In the genomic region with DNA sequence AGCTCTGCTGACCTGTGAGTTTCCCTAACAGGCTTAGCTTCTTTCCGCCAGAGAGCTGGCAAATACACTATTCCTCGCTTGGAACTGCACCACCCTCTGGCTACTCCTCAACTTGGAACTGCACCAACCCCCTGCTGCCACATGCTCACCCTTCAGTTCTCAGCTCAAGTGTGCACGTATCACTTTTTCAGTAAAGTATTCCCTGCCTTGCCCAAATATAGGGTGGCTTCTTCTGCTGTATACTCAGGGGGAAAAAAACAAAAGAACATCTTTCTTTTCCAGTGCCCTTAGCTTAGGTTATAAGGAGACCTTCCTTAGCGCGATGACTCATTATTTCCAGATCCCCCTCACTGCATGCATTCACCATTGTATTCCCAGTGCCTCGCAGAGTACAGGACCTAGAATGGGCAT, we compare ENCODE assay signal across 16 cellular contexts. TPM values are rescaled to one million over a fixed set of nuclear protein-coding genes. Genes with fewer than 3 reads are reported as not detected.
DNase-seq lines count a peak whose midpoint lies in the region; ATAC-seq, FAIRE-seq and TF ChIP-seq lines count a peak whose summit lies in the region.
"Had no signal": no experiment of that assay in that cellular context is flagged by ENCODE, and none has a peak within 500 bp of the region (broad histone marks: within the 10 kb centered on the region; RNA-seq: fewer than 3 reads in every experiment).

No MANE protein-coding gene starts in this region.

- H3K36me3 ChIP-seq in HepG2 (replicated peaks in 1 of 2; ENCODE audit: control insufficient read depth in 1 of 2, insufficient read depth in 2 of 2, low read length in 2 of 2) (no peaks in the 10 kb centered on the region), thoracic aorta (no peaks in the 10 kb centered on the region), esophagus squamous epithelium (no peaks in the 10 kb centered on the region)

- BruUV-seq in HepG2 (replicated peaks; lab: Mats Ljungman, UMichigan) = no TSS peak

- 36% methylated on average over 6 of the region's 6 CpGs for WGBS in HepG2 (ENCODE audit: low lambda C conversion rate)
- 35 to 79% methylated on average over 6 of the region's 6 CpGs for WGBS in esophagus squamous epithelium, 2 donors

- no peak overlapping the region for H3K4me2 ChIP-seq in HepG2 (ENCODE audit: low read depth, low read length)

- intact Hi-C loops in HepG2 (cut with micrococcal nuclease; ENCODE audit: unreplicated experiment) = no loop called here
- intact Hi-C loops in esophagus squamous epithelium (cut with DNase I) = no loop called here

- TF ChIP-seq CTCF in HepG2 (CRISPR knock-in tag; IDR thresholded peaks at IDR 0.05) (no peak), thoracic aorta (IDR thresholded peaks at IDR 0.05) (no peak), esophagus squamous epithelium (IDR thresholded peaks at IDR 0.05) (peak in 2 of 6 experiments; percentile 6 to 22)

- no peak for TF ChIP-seq EP300 in HepG2 (IDR thresholded peaks at IDR 0.05; ENCODE audit: low read depth in 2 of 2, low read length in 2 of 2)
- no peak for TF ChIP-seq EP300 in HepG2 (CRISPR knock-in tag; IDR thresholded peaks at IDR 0.05; ENCODE audit: borderline replicate concordance)

- CTCF ChIA-PET in HepG2 (lab: Yijun Ruan, JAX; ENCODE audit: low intra/inter-chr PET ratio, low total read pairs) = no interaction called here

- POLR2A ChIA-PET in HepG2 (lab: Yijun Ruan, JAX) = no interaction called here

- TF ChIP-seq RAD21 in HepG2 (CRISPR knock-in tag; IDR thresholded peaks at IDR 0.05) = no peak

- FAIRE-seq in HepG2 (lab: Jason Lieb, UNC) = no peak
- FAIRE-seq: A204.1, frontal cortex had no signal

- in situ Hi-C loops in HepG2 (cut with HindIII; ENCODE audit: extremely low pct_ligation_motif_present, low pct_unique_long_range_greater_than_20kb) = no loop called here

- DNase-seq in NCI-H2171 treated with DMSO at 0.1 percent for 48 hours (lab: John Stamatoyannopoulos, UW) = peak; percentile 19
- DNase-seq in NCI-H2171 (lab: John Stamatoyannopoulos, UW) = no peak
- peak; percentile 67 for DNase-seq in cerebellum (ENCODE audit: low spot score)
- no peak for DNase-seq in HepG2 (ENCODE audit: low spot score)
- DNase-seq in thoracic aorta (ENCODE audit: low spot score) = no peak
- no peak for DNase-seq in esophagus squamous epithelium (lab: John Stamatoyannopoulos, UW)
- DNase-seq in activated CD8-positive, alpha-beta memory T cell treated with anti-CD3 and anti-CD28 coated beads, Interleukin-2, amount 50 U/mL, for 48 hours = no peak
- no peak for DNase-seq in NCI-H748 (lab: John Stamatoyannopoulos, UW; ENCODE audit: unreplicated experiment)
- DNase-seq: activated T-cell treated with anti-CD3 and anti-CD28 coated beads, Interleukin-2, amount 50 U/mL, for 72 hours; NCI-H524 treated with DMSO at 0.1 percent for 48 hours; SIG-M5; stimulated activated CD4-positive, alpha-beta T cell treated with anti-CD3 and anti-CD28 coated beads, Interleukin-4, amount 100 ng/mL, for 4 hours had no signal

- H3K4me3 ChIP-seq in HepG2 (replicated peaks in 1 of 3; ENCODE audit: insufficient read depth in 1 of 3, low read depth in 2 of 3, low read length in 3 of 3) = no peak overlapping the region
- peak overlapping the region; percentile 21 for H3K4me3 ChIP-seq in thoracic aorta
- no peak overlapping the region for H3K4me3 ChIP-seq in esophagus squamous epithelium

- peak; percentile 30; the same call in 1 of the 3 replicates for ATAC-seq in HepG2
- peak; percentile 86 for ATAC-seq in thoracic aorta (ENCODE audit: insufficient number of reproducible peaks, low FRiP score, low read depth)
- ATAC-seq: activated CD4-positive, CD25-positive, alpha-beta regulatory T cell treated with anti-CD3 and anti-CD28 coated beads, Interleukin-2, amount 50 U/mL, for 24 hours; activated T-cell treated with anti-CD3 and anti-CD28 coated beads, Interleukin-2, amount 50 U/mL, for 72 hours had no signal

- TF ChIP-seq POLR2A in HepG2 (IDR thresholded peaks at IDR 0.05; ENCODE audit: insufficient read depth in 1 of 2, low read depth in 2 of 2, low read length in 2 of 2) (no peak), esophagus squamous epithelium (IDR thresholded peaks at IDR 0.05) (no peak)

- peaks cover 4 to 35% of the 10 kb centered on the region in 2 experiments; a peak in 3 of 5 replicates for H3K27me3 ChIP-seq in HepG2 (ENCODE audit: control insufficient read depth in 1 of 2, insufficient read depth in 2 of 2, low read length in 2 of 2)
- H3K27me3 ChIP-seq in thoracic aorta (replicated peaks; ENCODE audit: insufficient read depth) = no peaks in the 10 kb centered on the region
- H3K27me3 ChIP-seq in esophagus squamous epithelium = peaks cover 0 to 18% (median 0%) of the 10 kb centered on the region in 4 donors

- H3K9me3 ChIP-seq in HepG2 (ENCODE audit: low read length) (no peaks in the 10 kb centered on the region), thoracic aorta (no peaks in the 10 kb centered on the region), esophagus squamous epithelium (no peaks in the 10 kb centered on the region)

- H3K79me2 ChIP-seq in HepG2 (ENCODE audit: insufficient read depth, low read length) = no peaks in the 10 kb centered on the region
- H3K79me2 ChIP-seq: parathyroid adenoma had no signal

- H3K27ac ChIP-seq in HepG2 (ENCODE audit: extremely low read length, insufficient read depth, low read length) (no peak overlapping the region), thoracic aorta (peak overlapping the region in 1 of 2 donors; percentile 42), esophagus squamous epithelium (peak overlapping the region in 1 of 4 donors; percentile 31)
- H3K27ac ChIP-seq: parathyroid adenoma had no signal

- H3K4me1 ChIP-seq in HepG2 (ENCODE audit: insufficient read depth, low read length) (no peaks in the 10 kb centered on the region), thoracic aorta (ENCODE audit: control insufficient read depth in 1 of 2, low read depth in 2 of 2) (peaks cover 0 to 5% of the 10 kb centered on the region in 2 donors), esophagus squamous epithelium (peaks cover 0 to 9% (median 7%) of the 10 kb centered on the region in 3 donors)
- H3K4me1 ChIP-seq: parathyroid adenoma had no signal

- H2AFZ ChIP-seq in HepG2 (ENCODE audit: low read length) = no peak overlapping the region
- H2AFZ ChIP-seq: parathyroid adenoma had no signal

- H3K9ac ChIP-seq in HepG2 (ENCODE audit: insufficient read depth, low read depth, low read length) = no peak overlapping the region
- H3K9ac ChIP-seq: parathyroid adenoma had no signal

- H4K20me1 ChIP-seq in HepG2 (ENCODE audit: insufficient read depth, low read length) = no peaks in the 10 kb centered on the region

RNA-seq across cellular contexts. Expression of a gene that starts 21.2 kb away (rescaled TPM):
- total RNA-seq in cerebellum (2.0 TPM), HepG2 (2016; rRNA removed; fragmentation: Illumina TruSeq; extraction: Trizol) (not detected in 2 replicates), thoracic aorta (under 1 TPM; 0.21 to 0.81 TPM), esophagus squamous epithelium (under 1 TPM in 3 of 4 donors, not detected in 1; 0.19 to 0.48 (median 0.34) TPM)
- not detected in 2 replicates for total RNA-seq in HepG2 (2016; cell fraction: cytosol; rRNA removed; fragmentation: Illumina TruSeq; extraction: Trizol; ENCODE audit: low read depth)
- not detected in 2 replicates for total RNA-seq in HepG2 (2016; cell fraction: insoluble cytoplasmic fraction; rRNA removed; fragmentation: Illumina TruSeq; extraction: Trizol)
- total RNA-seq in HepG2 (2016; cell fraction: membrane; rRNA removed; fragmentation: Illumina TruSeq; extraction: Trizol) = not detected in 2 replicates
- total RNA-seq in HepG2 (2016; cell fraction: nucleus; rRNA removed; fragmentation: Illumina TruSeq; extraction: Trizol) = not detected in 2 replicates
- not detected in 2 replicates for polyA plus RNA-seq in HepG2 (2011; rRNA removed)
- not detected in 2 replicates for polyA plus RNA-seq in HepG2 (2011; cell fraction: cytosol; rRNA removed)
- 0.06 and 0.23 TPM in 2 replicates for polyA plus RNA-seq in HepG2 (2011; cell fraction: nucleus; rRNA removed)
- not detected in 2 replicates for polyA plus RNA-seq in HepG2 (2012)
- not detected in 2 replicates for polyA plus RNA-seq in HepG2 (2016; cell fraction: cytosol; fragmentation: Illumina TruSeq; extraction: Trizol; ENCODE audit: low read depth)
- polyA plus RNA-seq in HepG2 (2016; cell fraction: insoluble cytoplasmic fraction; fragmentation: Illumina TruSeq; extraction: Trizol; ENCODE audit: low read depth) = not detected in 2 replicates
- polyA plus RNA-seq in HepG2 (2016; cell fraction: membrane; fragmentation: Illumina TruSeq; extraction: Trizol; ENCODE audit: low read depth) = not detected in 2 replicates
- not detected in 2 replicates for polyA plus RNA-seq in HepG2 (2016; cell fraction: nucleus; fragmentation: Illumina TruSeq; extraction: Trizol; ENCODE audit: insufficient read depth, low read depth)
- 0.49 TPM in 1 of 2 replicates, not detected in the other for polyA minus RNA-seq in HepG2 (2011; rRNA and poly(A)+ RNA removed; ENCODE audit: low replicate concordance)
- polyA minus RNA-seq in HepG2 (2011; cell fraction: cytosol; rRNA and poly(A)+ RNA removed) = not detected in 2 replicates
- 0.26 and 0.37 TPM in 2 replicates for polyA minus RNA-seq in HepG2 (2011; cell fraction: nucleus; rRNA and poly(A)+ RNA removed)

RNA-seq across cellular contexts. Expression of a gene that starts 23.0 kb away (rescaled TPM):
- 376 TPM for total RNA-seq in cerebellum
- total RNA-seq in HepG2 (2016; rRNA removed; fragmentation: Illumina TruSeq; extraction: Trizol) = 382 and 407 TPM in 2 replicates
- total RNA-seq in HepG2 (2016; cell fraction: cytosol; rRNA removed; fragmentation: Illumina TruSeq; extraction: Trizol; ENCODE audit: low read depth) = 604 and 617 TPM in 2 replicates
- 369 and 397 TPM in 2 replicates for total RNA-seq in HepG2 (2016; cell fraction: insoluble cytoplasmic fraction; rRNA removed; fragmentation: Illumina TruSeq; extraction: Trizol)
- total RNA-seq in HepG2 (2016; cell fraction: membrane; rRNA removed; fragmentation: Illumina TruSeq; extraction: Trizol) = 887 and 1,010 TPM in 2 replicates
- total RNA-seq in HepG2 (2016; cell fraction: nucleus; rRNA removed; fragmentation: Illumina TruSeq; extraction: Trizol) = 281 and 324 TPM in 2 replicates
- 1,008 and 1,029 TPM in 2 replicates for polyA plus RNA-seq in HepG2 (2011; rRNA removed)
- 1,419 and 1,481 TPM in 2 replicates for polyA plus RNA-seq in HepG2 (2011; cell fraction: cytosol; rRNA removed)
- polyA plus RNA-seq in HepG2 (2011; cell fraction: nucleus; rRNA removed) = 1,285 and 1,363 TPM in 2 replicates
- polyA plus RNA-seq in HepG2 (2012) = 1,216 and 1,583 TPM in 2 replicates
- polyA plus RNA-seq in HepG2 (2016; cell fraction: cytosol; fragmentation: Illumina TruSeq; extraction: Trizol; ENCODE audit: low read depth) = 2,019 and 2,103 TPM in 2 replicates
- polyA plus RNA-seq in HepG2 (2016; cell fraction: insoluble cytoplasmic fraction; fragmentation: Illumina TruSeq; extraction: Trizol; ENCODE audit: low read depth) = 991 and 1,223 TPM in 2 replicates
- 2,245 and 2,285 TPM in 2 replicates for polyA plus RNA-seq in HepG2 (2016; cell fraction: membrane; fragmentation: Illumina TruSeq; extraction: Trizol; ENCODE audit: low read depth)
- 1,096 and 1,140 TPM in 2 replicates for polyA plus RNA-seq in HepG2 (2016; cell fraction: nucleus; fragmentation: Illumina TruSeq; extraction: Trizol; ENCODE audit: insufficient read depth, low read depth)
- polyA minus RNA-seq in HepG2 (2011; rRNA and poly(A)+ RNA removed; ENCODE audit: low replicate concordance) = 1,501 and 1,552 TPM in 2 replicates
- polyA minus RNA-seq in HepG2 (2011; cell fraction: cytosol; rRNA and poly(A)+ RNA removed) = 671 and 731 TPM in 2 replicates
- 391 and 498 TPM in 2 replicates for polyA minus RNA-seq in HepG2 (2011; cell fraction: nucleus; rRNA and poly(A)+ RNA removed)
- 100 to 1,000 TPM; 742 to 943 TPM for total RNA-seq in thoracic aorta
- total RNA-seq in esophagus squamous epithelium = 100 to 1,000 TPM; 334 to 513 (median 458) TPM

Comparison
In these comparisons a context has a peak if more than half of its experiments do, and no peak if none do; other contexts are left out.
1. DNase-seq: peak in NCI-H2171 treated with DMSO at 0.1 percent for 48 hours (single experiment) and cerebellum (single experiment); none in NCI-H2171 (single experiment), HepG2 (single experiment), thoracic aorta (single experiment), esophagus squamous epithelium (single experiment), activated CD8-positive, alpha-beta memory T cell treated with anti-CD3 and anti-CD28 coated beads, Interleukin-2, amount 50 U/mL, for 48 hours (single experiment) and NCI-H748 (single experiment).